ENCODE assay signal across 1 cellular context in genomic region chr21:21175798-21176334, GRCh38.
TF ChIP-seq lines count a peak whose summit lies in the region.

No MANE protein-coding gene starts in this region.

TF ChIP-seq in IMR-90, 13 proteins besides CTCF, POLR2A, EP300 and RAD21:
- TF ChIP-seq BHLHE40 (IDR thresholded peaks at IDR 0.05; ENCODE audit: low read depth, low read length) (no peak), NFE2L2 (IDR thresholded peaks at IDR 0.05; ENCODE audit: low read depth, low read length) (no peak), RCOR1 (IDR thresholded peaks at IDR 0.05; ENCODE audit: insufficient replicate concordance, low read length) (no peak), MAZ (IDR thresholded peaks at IDR 0.05; ENCODE audit: borderline replicate concordance, low read depth, low read length) (no peak), CEBPB (IDR thresholded peaks at IDR 0.05; ENCODE audit: low read depth, low read length) (no peak), MXI1 (IDR thresholded peaks at IDR 0.05; ENCODE audit: borderline replicate concordance, low read depth, low read length) (no peak), SMC3 (IDR thresholded peaks at IDR 0.05; ENCODE audit: low read depth, low read length) (no peak)
- TF ChIP-seq, protein P1, sequence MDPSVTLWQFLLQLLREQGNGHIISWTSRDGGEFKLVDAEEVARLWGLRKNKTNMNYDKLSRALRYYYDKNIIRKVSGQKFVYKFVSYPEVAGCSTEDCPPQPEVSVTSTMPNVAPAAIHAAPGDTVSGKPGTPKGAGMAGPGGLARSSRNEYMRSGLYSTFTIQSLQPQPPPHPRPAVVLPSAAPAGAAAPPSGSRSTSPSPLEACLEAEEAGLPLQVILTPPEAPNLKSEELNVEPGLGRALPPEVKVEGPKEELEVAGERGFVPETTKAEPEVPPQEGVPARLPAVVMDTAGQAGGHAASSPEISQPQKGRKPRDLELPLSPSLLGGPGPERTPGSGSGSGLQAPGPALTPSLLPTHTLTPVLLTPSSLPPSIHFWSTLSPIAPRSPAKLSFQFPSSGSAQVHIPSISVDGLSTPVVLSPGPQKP (IDR thresholded peaks at IDR 0.05; ENCODE audit: borderline replicate concordance, low read depth, low read length): no peak
